ENCODE assay signal across 9 cellular contexts in the genomic region with DNA sequence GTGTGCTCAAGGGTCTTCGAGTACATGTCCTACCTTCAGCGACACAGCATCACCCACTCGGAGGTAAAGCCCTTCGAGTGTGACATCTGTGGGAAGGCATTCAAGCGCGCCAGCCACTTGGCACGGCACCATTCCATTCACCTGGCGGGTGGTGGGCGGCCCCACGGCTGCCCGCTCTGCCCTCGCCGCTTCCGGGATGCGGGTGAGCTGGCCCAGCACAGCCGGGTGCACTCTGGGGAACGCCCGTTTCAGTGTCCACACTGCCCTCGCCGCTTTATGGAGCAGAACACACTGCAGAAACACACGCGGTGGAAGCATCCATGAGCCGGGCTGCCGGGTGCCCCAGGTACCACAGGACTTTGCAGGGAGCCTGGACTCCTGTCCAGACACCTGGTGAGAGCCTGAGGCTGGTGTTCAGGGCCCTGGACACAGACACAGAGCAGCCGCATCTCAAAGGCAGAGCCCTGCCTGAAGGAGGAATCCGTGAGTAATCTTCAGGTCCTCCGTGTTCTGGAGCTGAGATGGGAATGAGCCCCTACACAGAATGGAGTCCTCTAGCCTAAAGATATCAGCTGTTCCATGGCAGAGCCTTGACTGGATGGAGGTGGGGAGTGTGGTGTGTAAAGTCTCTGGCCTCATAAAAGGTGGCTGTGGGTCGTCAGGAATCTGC. TPM values are rescaled to one million over a fixed set of nuclear protein-coding genes. Genes with fewer than 3 reads are reported as not detected.
DNase-seq lines count a peak whose midpoint lies in the region; ATAC-seq and TF ChIP-seq lines count a peak whose summit lies in the region.
"Had no signal": no experiment of that assay in that cellular context is flagged by ENCODE, and none has a peak within 500 bp of the region (broad histone marks: within the 10 kb centered on the region; RNA-seq: fewer than 3 reads in every experiment).

No MANE protein-coding gene starts in this region.

- POLR2A ChIA-PET in SK-N-SH (lab: Yijun Ruan, JAX), result no interaction called here

- H3K4me1 ChIP-seq in SK-N-SH (ENCODE audit: control insufficient read depth in 1 of 2, insufficient read depth in 2 of 2, low read depth in 1 of 2, low read length in 1 of 2), result peaks cover 19 to 48% of the 10 kb centered on the region in 2 experiments; a peak in 2 of 4 replicates
- peaks cover 66% of the 10 kb centered on the region for H3K4me1 ChIP-seq in OCI-LY1 (ENCODE audit: insufficient read depth, low read length, severe bottlenecking)
- H3K4me1 ChIP-seq in endodermal cell (ENCODE audit: control insufficient read depth, insufficient read depth, low read length), result peaks cover 13% of the 10 kb centered on the region
- peaks cover 58 to 72% of the 10 kb centered on the region in 2 experiments for H3K4me1 ChIP-seq in neutrophil (ENCODE audit: control insufficient read depth in 1 of 2, insufficient read depth in 1 of 2, low read depth in 1 of 2, low read length in 1 of 2)

- H3K27ac ChIP-seq in SK-N-SH (ENCODE audit: low read depth in 2 of 2, low read length in 1 of 2) (no peak overlapping the region), OCI-LY1 (ENCODE audit: low read depth, low read length, poor library complexity, severe bottlenecking) (peak overlapping the region; percentile 94), endodermal cell (ENCODE audit: low read depth, low read length) (no peak overlapping the region), neutrophil (no peak overlapping the region)

- H3K79me2 ChIP-seq in SK-N-SH (ENCODE audit: insufficient read depth) (peaks cover 66% of the 10 kb centered on the region), OCI-LY1 (ENCODE audit: insufficient read depth, low read length) (peaks cover 10% of the 10 kb centered on the region)

- H3K4me3 ChIP-seq in SK-N-SH (ENCODE audit: low read depth in 2 of 2, low read length in 1 of 2), result peak overlapping the region; percentile 53 to 81; a peak in 3 of 4 replicates
- H3K4me3 ChIP-seq in OCI-LY1 (ENCODE audit: low read depth, low read length, poor library complexity, severe bottlenecking), result peak overlapping the region; percentile 89
- peak overlapping the region; percentile 92 for H3K4me3 ChIP-seq in endodermal cell (ENCODE audit: low read length)
- peak overlapping the region; percentile 73 to 96 for H3K4me3 ChIP-seq in neutrophil (ENCODE audit: low read depth in 1 of 2, low read length in 1 of 2)

- H3K36me3 Mint-ChIP-seq in endodermal cell (ENCODE audit: low read depth), result peaks cover 18% of the 10 kb centered on the region

- H3K27me3 ChIP-seq in SK-N-SH (ENCODE audit: insufficient read depth) (no peaks in the 10 kb centered on the region), OCI-LY1 (ENCODE audit: insufficient read depth, low read length) (no peaks in the 10 kb centered on the region), endodermal cell (ENCODE audit: control insufficient read depth, insufficient read depth, low read length, poor library complexity, severe bottlenecking) (no peaks in the 10 kb centered on the region), neutrophil (peaks cover 55% of the 10 kb centered on the region)

- no peaks in the 10 kb centered on the region for H3K27me3 Mint-ChIP-seq in endodermal cell (ENCODE audit: insufficient read depth)

- WGBS in SK-N-SH (ENCODE audit: low lambda C conversion rate), result 92% methylated on average over 16 of the region's 28 CpGs
- WGBS in endodermal cell (ENCODE audit: insufficient coverage in 1 of 2, insufficient read length in 1 of 2), 2 experiments, result 96% methylated on average over 25 to 28 of the region's 28 CpGs

- H4K20me1 ChIP-seq in SK-N-SH (ENCODE audit: insufficient read depth), result no peaks in the 10 kb centered on the region
- H4K20me1 ChIP-seq in OCI-LY1 (ENCODE audit: insufficient read depth, low read length), result no peaks in the 10 kb centered on the region

- H3K4me1 Mint-ChIP-seq in endodermal cell, result peaks cover 19% of the 10 kb centered on the region

- H2AFZ ChIP-seq in SK-N-SH (ENCODE audit: low read depth) (no peak overlapping the region), OCI-LY1 (ENCODE audit: low read length) (no peak overlapping the region)

- TF ChIP-seq EP300 in SK-N-SH (IDR thresholded peaks at IDR 0.05; ENCODE audit: borderline replicate concordance in 1 of 2, low read depth in 1 of 2, low read length in 1 of 2), result no peak

- H3K9me3 Mint-ChIP-seq in endodermal cell, result no peaks in the 10 kb centered on the region

- H3K4me3 Mint-ChIP-seq in endodermal cell, result peak overlapping the region; percentile 90

- H3K4me2 ChIP-seq in SK-N-SH, result peak overlapping the region; percentile 95
- peak overlapping the region; percentile 87 for H3K4me2 ChIP-seq in OCI-LY1 (ENCODE audit: low read length)

- H3K27ac Mint-ChIP-seq in endodermal cell, result no peak overlapping the region

- H3F3A ChIP-seq in SK-N-SH (replicated peaks; ENCODE audit: insufficient read depth), result peaks cover 27% of the 10 kb centered on the region
- peaks cover 9% of the 10 kb centered on the region; the same call in 1 of the 2 replicates for H3F3A ChIP-seq in OCI-LY1 (ENCODE audit: insufficient read depth, low read length)

- H3K36me3 ChIP-seq in SK-N-SH (replicated peaks in 1 of 2; ENCODE audit: control insufficient read depth in 1 of 2, insufficient read depth in 2 of 2, low read length in 1 of 2), result peaks cover 3 to 13% of the 10 kb centered on the region in 2 experiments
- H3K36me3 ChIP-seq in OCI-LY1 (ENCODE audit: insufficient read depth, low read length), result peaks cover 25% of the 10 kb centered on the region
- H3K36me3 ChIP-seq in endodermal cell (ENCODE audit: control insufficient read depth, insufficient read depth, low read length), result peaks cover 10% of the 10 kb centered on the region
- peaks cover 14% of the 10 kb centered on the region for H3K36me3 ChIP-seq in neutrophil

- no peak for TF ChIP-seq RAD21 in SK-N-SH (IDR thresholded peaks at IDR 0.05; ENCODE audit: low read length)

- H3K9ac ChIP-seq in SK-N-SH (peak overlapping the region; percentile 86; the same call in 1 of the 2 replicates), OCI-LY1 (ENCODE audit: low read length) (peak overlapping the region; percentile 96), endodermal cell (ENCODE audit: extremely low read depth, low read length, poor library complexity, severe bottlenecking) (no peak overlapping the region)

- ATAC-seq in SK-N-SH treated with all-trans-retinoic acid at 6 μM for 48 hours (no peak), GM21515 (IDR thresholded peaks at IDR 0.05; ENCODE audit: unreplicated experiment) (no peak)

- H3K9me3 ChIP-seq in SK-N-SH (no peaks in the 10 kb centered on the region), OCI-LY1 (ENCODE audit: low read length) (no peaks in the 10 kb centered on the region), endodermal cell (ENCODE audit: control insufficient read depth, low read length) (no peaks in the 10 kb centered on the region), neutrophil (no peaks in the 10 kb centered on the region)

- TF ChIP-seq CTCF in SK-N-SH (IDR thresholded peaks at IDR 0.05) (no peak), OCI-LY1 (IDR thresholded peaks at IDR 0.05; ENCODE audit: low read length) (no peak), endodermal cell (conservative IDR thresholded peaks at IDR 0.05) (no peak), neutrophil (IDR thresholded peaks at IDR 0.05) (no peak)

- no peaks in the 10 kb centered on the region for H3K9me2 ChIP-seq in SK-N-SH
- no peaks in the 10 kb centered on the region for H3K9me2 ChIP-seq in OCI-LY1 (ENCODE audit: low read depth, low read length)

- CTCF ChIA-PET in SK-N-SH (lab: Yijun Ruan, JAX), result interaction anchor here (1.5 to 3.9 kb wide), 3 partner anchors 9 to 26 kb away, joined by 6 to 22 read pairs (median 7); no protein-coding TSS in a partner anchor

- DNase-seq in SK-N-SH (peak; percentile 2), endodermal cell (no peak), H4 (ENCODE audit: low spot score) (no peak), SHP77 (lab: John Stamatoyannopoulos, UW) (no peak)
- DNase-seq: NCI-H510A treated with DMSO at 0.1 percent for 48 hours had no signal

TF ChIP-seq in SK-N-SH, 30 proteins besides CTCF, POLR2A, EP300 and RAD21 (continues in another document):
- TF ChIP-seq TEAD4 (IDR thresholded peaks at IDR 0.05; ENCODE audit: borderline replicate concordance, insufficient read depth), result no peak

TF ChIP-seq in SK-N-SH treated with all-trans-retinoic acid at 6 μM for 48 hours, 23 proteins besides CTCF, POLR2A, EP300 and RAD21 (continues in another document):
- no peak for TF ChIP-seq ZNF70 (CRISPR knock-in tag; IDR thresholded peaks at IDR 0.05)

RNA-seq across cellular contexts. Expression of a gene that starts 1.5 kb away (rescaled TPM):
- polyA plus RNA-seq in SK-N-SH (2012; rRNA removed), result 24.2 and 24.7 TPM in 2 replicates
- polyA plus RNA-seq in SK-N-SH (2012; cell fraction: cytosol; rRNA removed), result 14.5 and 20.7 TPM in 2 replicates
- 27.5 and 35.6 TPM in 2 replicates for polyA plus RNA-seq in SK-N-SH (2012; cell fraction: nucleus; rRNA removed)
- 10 to 100 TPM; 47.2 to 48.7 TPM for total RNA-seq in endodermal cell
- polyA plus RNA-seq in endodermal cell (2013, experiment 1 of 2), result 41.7 TPM
- 38.5 TPM for polyA plus RNA-seq in endodermal cell (2013, experiment 2 of 2)
- 28.9 and 29.5 TPM in 2 replicates for total RNA-seq in H4 (2014; rRNA removed; shearing (Covaris generic))

RNA-seq across cellular contexts. Expression of a gene that starts 3.0 kb away (rescaled TPM):
- polyA plus RNA-seq in SK-N-SH (2012; rRNA removed), result 20.1 and 27.1 TPM in 2 replicates
- 16.0 and 19.9 TPM in 2 replicates for polyA plus RNA-seq in SK-N-SH (2012; cell fraction: cytosol; rRNA removed)
- polyA plus RNA-seq in SK-N-SH (2012; cell fraction: nucleus; rRNA removed), result 37.5 and 65.8 TPM in 2 replicates
- 10 to 100 TPM; 18.0 to 24.9 TPM for total RNA-seq in endodermal cell
- 16.2 TPM for polyA plus RNA-seq in endodermal cell (2013, experiment 1 of 2)
- 14.6 TPM for polyA plus RNA-seq in endodermal cell (2013, experiment 2 of 2)
- total RNA-seq in H4 (2014; rRNA removed; shearing (Covaris generic)), result 0.45 and 2.4 TPM in 2 replicates

RNA-seq across cellular contexts. Expression of a gene that starts 4.2 kb away (rescaled TPM):
- polyA plus RNA-seq in SK-N-SH (2012; rRNA removed), result 14.0 and 21.9 TPM in 2 replicates
- 16.3 and 18.1 TPM in 2 replicates for polyA plus RNA-seq in SK-N-SH (2012; cell fraction: cytosol; rRNA removed)
- 76.2 and 102 TPM in 2 replicates for polyA plus RNA-seq in SK-N-SH (2012; cell fraction: nucleus; rRNA removed)
- total RNA-seq in endodermal cell, result 10 to 100 TPM; 27.3 to 38.6 TPM
- 35.6 TPM for polyA plus RNA-seq in endodermal cell (2013, experiment 1 of 2)
- 31.7 TPM for polyA plus RNA-seq in endodermal cell (2013, experiment 2 of 2)
- 9.6 and 19.2 TPM in 2 replicates for total RNA-seq in H4 (2014; rRNA removed; shearing (Covaris generic))

RNA-seq across cellular contexts. Expression of a gene that starts 9.9 kb away (rescaled TPM):
- 217 and 321 TPM in 2 replicates for polyA plus RNA-seq in SK-N-SH (2012; rRNA removed)
- 124 and 156 TPM in 2 replicates for polyA plus RNA-seq in SK-N-SH (2012; cell fraction: cytosol; rRNA removed)
- 370 and 570 TPM in 2 replicates for polyA plus RNA-seq in SK-N-SH (2012; cell fraction: nucleus; rRNA removed)
- 100 to 1,000 TPM; 264 to 293 TPM for total RNA-seq in endodermal cell
- polyA plus RNA-seq in endodermal cell (2013, experiment 1 of 2), result 180 TPM
- 161 TPM for polyA plus RNA-seq in endodermal cell (2013, experiment 2 of 2)
- 95.5 and 121 TPM in 2 replicates for total RNA-seq in H4 (2014; rRNA removed; shearing (Covaris generic))

RNA-seq across cellular contexts. Expression of a gene that starts 20.6 kb away (rescaled TPM):
- polyA plus RNA-seq in SK-N-SH (2012; rRNA removed), result 5.0 and 5.5 TPM in 2 replicates
- 2.4 and 3.3 TPM in 2 replicates for polyA plus RNA-seq in SK-N-SH (2012; cell fraction: cytosol; rRNA removed)
- 17.9 and 20.4 TPM in 2 replicates for polyA plus RNA-seq in SK-N-SH (2012; cell fraction: nucleus; rRNA removed)
- 10 to 100 TPM in 1 of 2 donors, 1 to 10 TPM in 1; 7.2 to 10.7 TPM for total RNA-seq in endodermal cell
- polyA plus RNA-seq in endodermal cell (2013, experiment 1 of 2), result 15.0 TPM
- 13.7 TPM for polyA plus RNA-seq in endodermal cell (2013, experiment 2 of 2)
- 5.2 and 7.2 TPM in 2 replicates for total RNA-seq in H4 (2014; rRNA removed; shearing (Covaris generic))
